13 cellular contexts compared by ENCODE assay signal in genomic region chr10:101453791-101454718, GRCh38.
A peak's percentile ranks its signal among the peaks of the same experiment; 100 is the strongest.
DNase-seq lines count a peak whose midpoint lies in the region; ATAC-seq and TF ChIP-seq lines count a peak whose summit lies in the region.
"Had no signal": no experiment of that assay in that cellular context is flagged by ENCODE, and none has a peak within 500 bp of the region (broad histone marks: within the 10 kb centered on the region; RNA-seq: fewer than 3 reads in every experiment).

No MANE protein-coding gene starts in this region.

- H2BK120ac ChIP-seq in mesenchymal stem cell (ENCODE audit: low read depth, low read length), result no peak overlapping the region

- H3K4me1 Mint-ChIP-seq in activated CD8-positive, alpha-beta T cell treated with anti-CD3 and anti-CD28 coated beads for 36 hours (ENCODE audit: low read depth), result peaks cover 31% of the 10 kb centered on the region

- no peak overlapping the region for H4K8ac ChIP-seq in mesenchymal stem cell (ENCODE audit: low read length)

- ATAC-seq in activated CD8-positive, alpha-beta T cell treated with anti-CD3 and anti-CD28 coated beads for 36 hours, result peak; percentile 42
- no peak for ATAC-seq in GM18909 (IDR thresholded peaks at IDR 0.05; ENCODE audit: poor library complexity, unreplicated experiment)

- H2BK12ac ChIP-seq in mesenchymal stem cell (ENCODE audit: low read length in 2 of 2), result no peak overlapping the region

- no peak overlapping the region for H3K27ac Mint-ChIP-seq in activated CD8-positive, alpha-beta T cell treated with anti-CD3 and anti-CD28 coated beads for 36 hours

- H3K79me1 ChIP-seq in mesenchymal stem cell (replicated peaks; ENCODE audit: low read length, poor library complexity, severe bottlenecking), result peaks cover 14% of the 10 kb centered on the region

- H3K9me3 ChIP-seq in mesenchymal stem cell (ENCODE audit: control insufficient read depth, low read length), result no peaks in the 10 kb centered on the region

- no peak overlapping the region for H2BK5ac ChIP-seq in mesenchymal stem cell (ENCODE audit: low read depth, low read length, poor library complexity, severe bottlenecking)

- TF ChIP-seq POLR2A in NB4 (IDR thresholded peaks at IDR 0.05; ENCODE audit: extremely low read depth, insufficient read length), result no peak

- H3K4me3 ChIP-seq in NB4 (ENCODE audit: low read depth, low read length), result no peak overlapping the region
- no peak overlapping the region for H3K4me3 ChIP-seq in mesenchymal stem cell (ENCODE audit: insufficient read depth in 1 of 2, low read depth in 1 of 2, low read length in 2 of 2)
- H3K4me3 ChIP-seq: lung had no signal

- H4K91ac ChIP-seq in mesenchymal stem cell (ENCODE audit: low read length), result no peak overlapping the region

- no peak overlapping the region for H2BK15ac ChIP-seq in mesenchymal stem cell (ENCODE audit: low read depth, poor library complexity, severe bottlenecking)

- intact Hi-C loops in activated CD8-positive, alpha-beta T cell treated with anti-CD3 and anti-CD28 coated beads for 36 hours (cut with micrococcal nuclease), result no loop called here

- no peaks in the 10 kb centered on the region for H3K4me1 ChIP-seq in mesenchymal stem cell (ENCODE audit: control insufficient read depth, insufficient read depth, low read depth, low read length)

- H3K4ac ChIP-seq in mesenchymal stem cell (ENCODE audit: low read depth in 1 of 2, low read length in 2 of 2), result no peak overlapping the region

- H3K14ac ChIP-seq in mesenchymal stem cell (ENCODE audit: low read length in 2 of 2), result no peak overlapping the region

- no peak overlapping the region for H2AFZ ChIP-seq in mesenchymal stem cell (ENCODE audit: low read depth, low read length)

- 30% methylated on average over 5 of the region's 6 CpGs for WGBS in mesenchymal stem cell

- peak; percentile 69 for DNase-seq in H4 (ENCODE audit: low spot score)
- DNase-seq in NB4 (ENCODE audit: low read depth), result peak; percentile 88
- peak; percentile 4 for DNase-seq in activated CD8-positive, alpha-beta T cell treated with anti-CD3 and anti-CD28 coated beads for 36 hours
- DNase-seq in mesenchymal stem cell, result peak; percentile 65
- DNase-seq in C1 segment of cervical spinal cord (lab: John Stamatoyannopoulos, UW), result no peak
- no peak for DNase-seq in NCI-H1105 (lab: John Stamatoyannopoulos, UW)
- DNase-seq in DMS79 treated with DMSO at 0.1 percent for 48 hours (lab: John Stamatoyannopoulos, UW), result no peak
- DNase-seq: COR-L47; occipital lobe; stimulated activated CD4-positive, alpha-beta T cell treated with anti-CD3 and anti-CD28 coated beads, Interleukin-12 subunit alpha, Interleukin-12 subunit beta, amount 100 ng/mL, for 4 hours; trophoblast cell had no signal

- POLR2A ChIA-PET in activated CD8-positive, alpha-beta T cell treated with anti-CD3 and anti-CD28 coated beads for 36 hours (lab: Charles Lee), result no interaction called here

- no peaks in the 10 kb centered on the region for H3K27me3 ChIP-seq in mesenchymal stem cell (ENCODE audit: control insufficient read depth in 1 of 2, insufficient read depth in 1 of 2, low read length in 2 of 2)

- CTCF ChIA-PET in activated CD8-positive, alpha-beta T cell treated with anti-CD3 and anti-CD28 coated beads for 36 hours (lab: Charles Lee), result interaction anchor here (0.7 to 8.4 kb wide), 4 partner anchors 10 to 208 kb away, joined by 3 to 52 read pairs (median 5); no protein-coding TSS in a partner anchor

- H3K9me3 Mint-ChIP-seq in activated CD8-positive, alpha-beta T cell treated with anti-CD3 and anti-CD28 coated beads for 36 hours, result no peaks in the 10 kb centered on the region

- H3K36me3 Mint-ChIP-seq in activated CD8-positive, alpha-beta T cell treated with anti-CD3 and anti-CD28 coated beads for 36 hours (ENCODE audit: low read depth), result no peaks in the 10 kb centered on the region

- no peak overlapping the region for H3K4me2 ChIP-seq in mesenchymal stem cell (ENCODE audit: low read length, poor library complexity, severe bottlenecking)

- H3K18ac ChIP-seq in mesenchymal stem cell (ENCODE audit: low read depth in 1 of 2, low read length in 2 of 2), result no peak overlapping the region

- no peak overlapping the region for H3K4me3 Mint-ChIP-seq in activated CD8-positive, alpha-beta T cell treated with anti-CD3 and anti-CD28 coated beads for 36 hours

- no peak overlapping the region for H2AK5ac ChIP-seq in mesenchymal stem cell (ENCODE audit: low read length, severe bottlenecking)

- H3K27me3 Mint-ChIP-seq in activated CD8-positive, alpha-beta T cell treated with anti-CD3 and anti-CD28 coated beads for 36 hours, result no peaks in the 10 kb centered on the region

- no peaks in the 10 kb centered on the region for H3K36me3 ChIP-seq in mesenchymal stem cell (ENCODE audit: control insufficient read depth in 1 of 2, insufficient read depth in 2 of 2, low read depth in 1 of 2, low read length in 2 of 2)

- H3K27ac ChIP-seq in mesenchymal stem cell (ENCODE audit: low read length, poor library complexity, severe bottlenecking), result no peak overlapping the region

- H3K23ac ChIP-seq in mesenchymal stem cell (ENCODE audit: low read length in 2 of 2), result no peak overlapping the region

- no peak overlapping the region for H3K9ac ChIP-seq in mesenchymal stem cell (ENCODE audit: low read length)

- TF ChIP-seq CTCF in NB4 (IDR thresholded peaks at IDR 0.05; ENCODE audit: low read depth, low read length), result no peak
- no peak for TF ChIP-seq CTCF in activated CD8-positive, alpha-beta T cell treated with anti-CD3 and anti-CD28 coated beads for 36 hours (IDR thresholded peaks at IDR 0.05)

Comparison
In these comparisons a context has a peak if more than half of its experiments do, and no peak if none do; other contexts are left out.
1. DNase-seq: peak in H4 (single experiment), NB4 (single experiment), activated CD8-positive, alpha-beta T cell treated with anti-CD3 and anti-CD28 coated beads for 36 hours (single experiment) and mesenchymal stem cell (single experiment); none in C1 segment of cervical spinal cord (0 of 14), NCI-H1105 (single experiment) and DMS79 treated with DMSO at 0.1 percent for 48 hours (single experiment).